ENCODE assay signal across 8 cellular contexts in genomic region chr19:49590071-49590970, GRCh38. TPM values are rescaled to one million over a fixed set of nuclear protein-coding genes. Genes with fewer than 3 reads are reported as not detected.
DNase-seq lines count a peak whose midpoint lies in the region; ATAC-seq and TF ChIP-seq lines count a peak whose summit lies in the region.

No MANE protein-coding gene starts in this region.

- peak; percentile 61 for ATAC-seq in GM19035 (IDR thresholded peaks at IDR 0.05; ENCODE audit: unreplicated experiment)
- peak; percentile 64 for ATAC-seq in HG03432 (IDR thresholded peaks at IDR 0.05; ENCODE audit: unreplicated experiment)

- H3K9me3 Mint-ChIP-seq in activated CD4-positive, alpha-beta T cell treated with anti-CD3 and anti-CD28 coated beads, Interleukin-2, amount 10 ng/mL, durations not matched to agents 24 days and 14 days, result no peaks in the 10 kb centered on the region

- H3K27ac ChIP-seq in coronary artery, result peak overlapping the region; percentile 77 to 98

- H3K4me3 ChIP-seq in coronary artery, result peak overlapping the region; percentile 99

- H3K27ac Mint-ChIP-seq in activated CD4-positive, alpha-beta T cell treated with anti-CD3 and anti-CD28 coated beads, Interleukin-2, amount 10 ng/mL, durations not matched to agents 24 days and 14 days, result peak overlapping the region; percentile 67

- peak overlapping the region; percentile 88 for H3K4me3 Mint-ChIP-seq in activated CD4-positive, alpha-beta T cell treated with anti-CD3 and anti-CD28 coated beads, Interleukin-2, amount 10 ng/mL, durations not matched to agents 24 days and 14 days

- peaks cover 30% of the 10 kb centered on the region for H3K4me1 Mint-ChIP-seq in activated CD4-positive, alpha-beta T cell treated with anti-CD3 and anti-CD28 coated beads, Interleukin-2, amount 10 ng/mL, durations not matched to agents 24 days and 14 days

- intact Hi-C loops in activated CD4-positive, alpha-beta T cell treated with anti-CD3 and anti-CD28 coated beads, Interleukin-2, amount 10 ng/mL, durations not matched to agents 24 days and 14 days (cut with micrococcal nuclease), result loop anchor here (1.0 to 5.0 kb wide), 7 partner anchors 10 to 337 kb away; partner anchors contain the start of genes AP2A1, ATF5, BCL2L12 and IRF3

- no peak for TF ChIP-seq CTCF in coronary artery (IDR thresholded peaks at IDR 0.05)

- DNase-seq in AML-193 (lab: John Stamatoyannopoulos, UW), result peak; percentile 92 to 93
- DNase-seq in NCI-H526 (lab: John Stamatoyannopoulos, UW), result peak; percentile 95 to 98
- DNase-seq in activated CD4-positive, alpha-beta T cell treated with anti-CD3 and anti-CD28 coated beads, Interleukin-2, amount 10 ng/mL, durations not matched to agents 24 days and 14 days, result peak; percentile 98
- DNase-seq in coronary artery (ENCODE audit: low spot score), result peak; percentile 96
- DNase-seq in left kidney (ENCODE audit: low read depth, low spot score), result peak; percentile 99
- DNase-seq in stimulated activated CD4-positive, alpha-beta T cell treated with anti-CD3 and anti-CD28 coated beads, Interleukin-1b, Interleukin-23, amount 100 ng/mL, for 48 hours, result peak; percentile 96

- peaks cover 13% of the 10 kb centered on the region for H3K36me3 Mint-ChIP-seq in activated CD4-positive, alpha-beta T cell treated with anti-CD3 and anti-CD28 coated beads, Interleukin-2, amount 10 ng/mL, durations not matched to agents 24 days and 14 days (ENCODE audit: low read depth)

- peaks cover 11% of the 10 kb centered on the region for H3K27me3 Mint-ChIP-seq in activated CD4-positive, alpha-beta T cell treated with anti-CD3 and anti-CD28 coated beads, Interleukin-2, amount 10 ng/mL, durations not matched to agents 24 days and 14 days

RNA-seq across cellular contexts. Expression of gene PRR12, which starts 0.7 kb away (rescaled TPM):
- total RNA-seq in activated CD4-positive, alpha-beta T cell treated with anti-CD3 and anti-CD28 coated beads, Interleukin-2, amount 10 ng/mL, durations not matched to agents 24 days and 14 days, result 31.1 and 32.7 TPM in 2 replicates

RNA-seq across cellular contexts. Expression of gene PRRG2, which starts 9.2 kb away (rescaled TPM):
- total RNA-seq in activated CD4-positive, alpha-beta T cell treated with anti-CD3 and anti-CD28 coated beads, Interleukin-2, amount 10 ng/mL, durations not matched to agents 24 days and 14 days, result 0.56 and 1.0 TPM in 2 replicates

RNA-seq across cellular contexts. Expression of gene NOSIP, which starts 10.0 kb away (rescaled TPM):
- 66.1 and 68.5 TPM in 2 replicates for total RNA-seq in activated CD4-positive, alpha-beta T cell treated with anti-CD3 and anti-CD28 coated beads, Interleukin-2, amount 10 ng/mL, durations not matched to agents 24 days and 14 days

RNA-seq across cellular contexts. Expression of gene RRAS, which starts 49.6 kb away (rescaled TPM):
- 4.1 and 5.0 TPM in 2 replicates for total RNA-seq in activated CD4-positive, alpha-beta T cell treated with anti-CD3 and anti-CD28 coated beads, Interleukin-2, amount 10 ng/mL, durations not matched to agents 24 days and 14 days

RNA-seq across cellular contexts. Expression of gene SCAF1, which starts 51.7 kb away (rescaled TPM):
- total RNA-seq in activated CD4-positive, alpha-beta T cell treated with anti-CD3 and anti-CD28 coated beads, Interleukin-2, amount 10 ng/mL, durations not matched to agents 24 days and 14 days, result 75.0 and 84.9 TPM in 2 replicates

Comparison
In these comparisons a context has a peak if more than half of its experiments do, and no peak if none do; other contexts are left out.
1. Peak in every context shown above with its lines: DNase-seq, ATAC-seq, H3K4me3 ChIP-seq and H3K27ac ChIP-seq.